8 cellular contexts compared by ENCODE assay signal in the genomic region with DNA sequence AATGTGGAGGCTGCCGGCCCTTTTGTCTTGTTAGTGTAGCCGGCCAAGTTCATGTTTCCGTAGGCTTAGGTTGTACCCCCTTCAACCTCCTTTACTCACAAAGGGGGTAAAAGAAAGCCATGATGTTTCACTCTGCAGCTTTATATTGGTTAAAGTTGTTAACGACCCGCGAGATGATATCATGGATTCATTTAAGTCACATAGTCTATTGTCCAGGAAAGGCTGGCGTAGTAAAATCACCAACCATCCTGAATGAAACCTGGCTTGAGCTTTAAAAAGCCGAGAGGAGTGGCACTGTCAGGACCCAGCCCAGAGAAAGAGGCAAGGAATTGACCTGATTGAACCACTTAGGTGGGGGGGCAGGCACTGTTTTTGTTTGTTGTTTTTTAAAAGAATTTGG. TPM values are rescaled to one million over a fixed set of nuclear protein-coding genes. Genes with fewer than 3 reads are reported as not detected.
DNase-seq lines count a peak whose midpoint lies in the region; ATAC-seq and TF ChIP-seq lines count a peak whose summit lies in the region.

No MANE protein-coding gene starts in this region.

- TF ChIP-seq CTCF in Caco-2 (IDR thresholded peaks at IDR 0.05; ENCODE audit: insufficient read depth in 1 of 2, low read depth in 1 of 2, low read length in 1 of 2, severe bottlenecking in 1 of 2, unreplicated experiment in 1 of 2): no peak
- TF ChIP-seq CTCF in PC-9 (conservative IDR thresholded peaks at IDR 0.05): no peak
- no peak for TF ChIP-seq CTCF in epithelial cell of proximal tubule (conservative IDR thresholded peaks at IDR 0.05; ENCODE audit: low read depth, low read length)
- no peak for TF ChIP-seq CTCF in neural crest cell (conservative IDR thresholded peaks at IDR 0.05)

- intact Hi-C loops in Caco-2 (cut with micrococcal nuclease; ENCODE audit: unreplicated experiment): no loop called here
- intact Hi-C loops in PC-9 (cut with micrococcal nuclease; ENCODE audit: unreplicated experiment): loop anchor here (5.0 to 10.0 kb wide), 2 partner anchors 289 to 1184 kb away; no protein-coding TSS in a partner anchor

- CTCF ChIA-PET in Caco-2 (lab: Charles Lee) (interaction anchor here (0.8 kb wide), 1 partner anchor 13 kb away, joined by 3 read pairs; no protein-coding TSS in a partner anchor), PC-9 (lab: Charles Lee) (interaction anchor here (0.6 kb wide), 2 partner anchors 14 to 68 kb away, joined by 3 to 8 read pairs; no protein-coding TSS in a partner anchor)

- no peaks in the 10 kb centered on the region; the same call in 1 of the 2 replicates for H3K4me1 ChIP-seq in Caco-2
- H3K4me1 ChIP-seq in PC-9 (replicated peaks; ENCODE audit: insufficient read depth): peaks cover 12% of the 10 kb centered on the region

- H3K36me3 ChIP-seq in Caco-2 (ENCODE audit: control insufficient read depth, insufficient read depth, low read length): no peaks in the 10 kb centered on the region; the same call in 1 of the 2 replicates
- peaks cover 6% of the 10 kb centered on the region; the same call in 1 of the 2 replicates for H3K36me3 ChIP-seq in PC-9 (ENCODE audit: low read depth)

- H3K4me3 ChIP-seq in Caco-2 (ENCODE audit: low read depth, low read length) (peak overlapping the region; percentile 72), PC-9 (peak overlapping the region; percentile 65), epithelial cell of proximal tubule (ENCODE audit: low read depth, low read length) (peak overlapping the region; percentile 84)

- H3K4me2 ChIP-seq in PC-9: peak overlapping the region; percentile 74

- H3K27ac Mint-ChIP-seq in Caco-2 (ENCODE audit: unreplicated experiment): no peak overlapping the region
- peak overlapping the region; percentile 30 for H3K27ac Mint-ChIP-seq in neural crest cell (ENCODE audit: unreplicated experiment)

- H4K20me1 ChIP-seq in PC-9 (ENCODE audit: insufficient read depth): no peaks in the 10 kb centered on the region

- no peaks in the 10 kb centered on the region for H3K9me2 ChIP-seq in PC-9 (ENCODE audit: insufficient read depth)

- H3K9me3 Mint-ChIP-seq in Caco-2 (ENCODE audit: unreplicated experiment) (no peaks in the 10 kb centered on the region), neural crest cell (no peaks in the 10 kb centered on the region)

- H3K27ac ChIP-seq in PC-9: no peak overlapping the region

- H3K36me3 Mint-ChIP-seq in Caco-2 (ENCODE audit: insufficient read depth, unreplicated experiment) (peaks cover 49% of the 10 kb centered on the region), neural crest cell (ENCODE audit: low read depth) (peaks cover 20% of the 10 kb centered on the region)

- H3K79me2 ChIP-seq in PC-9 (ENCODE audit: low read depth): peaks cover 6% of the 10 kb centered on the region; the same call in 1 of the 2 replicates

- no TSS peak for BruUV-seq in Caco-2 (replicated peaks; lab: Mats Ljungman, UMichigan)
- no TSS peak for BruUV-seq in PC-9 (replicated peaks; lab: Mats Ljungman, UMichigan)

- POLR2A ChIA-PET in Caco-2 (lab: Charles Lee) (interaction anchor here (1.2 kb wide), 1 partner anchor 56 kb away, joined by 4 read pairs; no protein-coding TSS in a partner anchor), PC-9 (lab: Charles Lee; ENCODE audit: unreplicated experiment) (no interaction called here)

- H3K27me3 ChIP-seq in Caco-2 (replicated peaks; ENCODE audit: control insufficient read depth, insufficient read depth, low read length): no peaks in the 10 kb centered on the region
- no peaks in the 10 kb centered on the region for H3K27me3 ChIP-seq in PC-9 (ENCODE audit: insufficient read depth, low read depth)

- H3K9me3 ChIP-seq in Caco-2 (no peaks in the 10 kb centered on the region), PC-9 (ENCODE audit: insufficient read depth, low read depth) (no peaks in the 10 kb centered on the region)

- peak overlapping the region; percentile 83 for H2AFZ ChIP-seq in PC-9

- no peak for ATAC-seq in HG03039 (IDR thresholded peaks at IDR 0.05; ENCODE audit: unreplicated experiment)
- no peak for ATAC-seq in HG03342 (IDR thresholded peaks at IDR 0.05; ENCODE audit: unreplicated experiment)
- ATAC-seq in HG02973 (IDR thresholded peaks at IDR 0.05; ENCODE audit: unreplicated experiment): no peak

- H3K4me1 Mint-ChIP-seq in Caco-2 (ENCODE audit: low read depth, unreplicated experiment) (no peaks in the 10 kb centered on the region), neural crest cell (peaks cover 31% of the 10 kb centered on the region)

- DNase-seq in Caco-2 (no peak), PC-9 (no peak), epithelial cell of proximal tubule (ENCODE audit: low read depth) (no peak), neural crest cell (ENCODE audit: low read depth, low spot score) (no peak), retina (no peak)

- H3K4me3 Mint-ChIP-seq in Caco-2 (ENCODE audit: unreplicated experiment): peak overlapping the region; percentile 68
- peak overlapping the region; percentile 95 for H3K4me3 Mint-ChIP-seq in neural crest cell

- no peaks in the 10 kb centered on the region for H3F3A ChIP-seq in PC-9 (ENCODE audit: insufficient read depth, low read depth)

- no peaks in the 10 kb centered on the region for H3K27me3 Mint-ChIP-seq in Caco-2 (ENCODE audit: insufficient read depth, unreplicated experiment)
- no peaks in the 10 kb centered on the region for H3K27me3 Mint-ChIP-seq in neural crest cell (ENCODE audit: low read depth)

RNA-seq across cellular contexts. Expression of a gene that starts 1.3 kb away (rescaled TPM):
- total RNA-seq in Caco-2 (2022) (72.2 and 78.3 TPM in 2 replicates), PC-9 (2021) (52.5 and 54.9 TPM in 2 replicates), epithelial cell of proximal tubule (101 and 118 TPM in 2 replicates), neural crest cell (77.6 and 78.7 TPM in 2 replicates)

RNA-seq across cellular contexts. Expression of a gene that starts 5.4 kb away (rescaled TPM):
- 38.3 and 41.4 TPM in 2 replicates for total RNA-seq in Caco-2 (2022)
- total RNA-seq in PC-9 (2021): 14.9 and 15.2 TPM in 2 replicates
- 10.8 and 24.1 TPM in 2 replicates for total RNA-seq in epithelial cell of proximal tubule
- total RNA-seq in neural crest cell: 33.1 and 36.2 TPM in 2 replicates

RNA-seq across cellular contexts. Expression of a gene that starts 17.7 kb away (rescaled TPM):
- total RNA-seq in Caco-2 (2022) (24.8 and 26.2 TPM in 2 replicates), PC-9 (2021) (13.8 and 15.1 TPM in 2 replicates), epithelial cell of proximal tubule (1.3 and 26.5 TPM in 2 replicates), neural crest cell (15.9 and 16.8 TPM in 2 replicates)

RNA-seq across cellular contexts. Expression of a gene that starts 46.3 kb away (rescaled TPM):
- total RNA-seq in Caco-2 (2022) (11.9 and 12.3 TPM in 2 replicates), PC-9 (2021) (12.0 and 12.5 TPM in 2 replicates), epithelial cell of proximal tubule (6.1 and 13.0 TPM in 2 replicates), neural crest cell (15.4 and 20.9 TPM in 2 replicates)
